13 cellular contexts compared by ENCODE assay signal in the genomic region with DNA sequence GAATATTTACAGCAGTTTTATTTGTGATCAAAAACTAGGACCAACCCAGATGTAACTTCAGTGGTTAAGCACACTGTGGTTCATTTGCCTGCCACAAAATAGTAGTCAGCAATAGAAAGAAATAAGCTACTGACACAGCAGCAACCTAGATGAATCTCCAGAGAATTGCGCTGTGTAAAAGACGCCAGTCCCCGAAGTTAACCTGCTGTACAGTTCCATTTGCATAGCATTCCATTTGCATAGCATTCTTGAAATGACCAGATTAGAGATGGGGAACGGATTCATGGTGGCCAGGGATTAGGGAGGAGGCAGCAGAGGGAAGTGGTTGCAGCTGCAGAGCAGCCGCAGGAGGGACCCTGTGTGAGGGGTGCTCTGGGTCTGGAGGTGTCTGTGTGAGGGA. TPM values are rescaled to one million over a fixed set of nuclear protein-coding genes. Genes with fewer than 3 reads are reported as not detected.
A peak's percentile ranks its signal among the peaks of the same experiment; 100 is the strongest.
DNase-seq lines count a peak whose midpoint lies in the region; ATAC-seq and TF ChIP-seq lines count a peak whose summit lies in the region.
"Had no signal": no experiment of that assay in that cellular context is flagged by ENCODE, and none has a peak within 500 bp of the region (broad histone marks: within the 10 kb centered on the region; RNA-seq: fewer than 3 reads in every experiment).

No MANE protein-coding gene starts in this region.

- H3K27ac ChIP-seq in caudate nucleus (ENCODE audit: low read depth, low read length): no peak overlapping the region
- no peak overlapping the region for H3K27ac ChIP-seq in ovary
- H3K27ac ChIP-seq: psoas muscle had no signal

- no peaks in the 10 kb centered on the region for H3K27me3 Mint-ChIP-seq in T-helper 17 cell
- H3K27me3 Mint-ChIP-seq: CD4-positive, alpha-beta T cell had no signal

- no peaks in the 10 kb centered on the region for H3K27me3 ChIP-seq in H7 (ENCODE audit: control insufficient read depth, insufficient read depth, low read length)
- no peaks in the 10 kb centered on the region for H3K27me3 ChIP-seq in ovary
- H3K27me3 ChIP-seq: dorsolateral prefrontal cortex had no signal

- peaks cover 5% of the 10 kb centered on the region for H3K36me3 Mint-ChIP-seq in T-helper 17 cell (ENCODE audit: low read depth)

- no peak for TF ChIP-seq POLR2A in ovary (IDR thresholded peaks at IDR 0.05)

- H3K36me3 ChIP-seq in H7 (replicated peaks; ENCODE audit: control insufficient read depth, insufficient read depth, low read length) (no peaks in the 10 kb centered on the region; the same call in 1 of the 2 replicates), ovary (no peaks in the 10 kb centered on the region)

- no peak for TF ChIP-seq EP300 in ovary (IDR thresholded peaks at IDR 0.05)

- no peaks in the 10 kb centered on the region for H3K4me1 ChIP-seq in ovary (ENCODE audit: insufficient read depth)
- H3K4me1 ChIP-seq: psoas muscle had no signal

- DNase-seq in T-helper 17 cell (no peak), HT-29 (ENCODE audit: low spot score) (no peak), H7 (no peak), caudate nucleus (lab: John Stamatoyannopoulos, UW) (no peak), ovary (no peak)
- DNase-seq: CD4-positive, alpha-beta T cell; dorsolateral prefrontal cortex; NCI-H2081; psoas muscle had no signal

- H3K4me3 Mint-ChIP-seq in T-helper 17 cell: no peak overlapping the region
- H3K4me3 Mint-ChIP-seq: CD4-positive, alpha-beta T cell had no signal

- no peak for TF ChIP-seq CTCF in ovary (IDR thresholded peaks at IDR 0.05)

- H3K4me3 ChIP-seq in H7 (ENCODE audit: insufficient read depth, low read depth, low read length) (no peak overlapping the region), ovary (no peak overlapping the region)
- H3K4me3 ChIP-seq: dorsolateral prefrontal cortex, lung, psoas muscle had no signal

- H3K4me1 Mint-ChIP-seq in T-helper 17 cell: peaks cover 7% of the 10 kb centered on the region

- ATAC-seq in GM18868 (IDR thresholded peaks at IDR 0.05; ENCODE audit: unreplicated experiment) (peak; percentile 84), GM21526 (IDR thresholded peaks at IDR 0.05; ENCODE audit: low FRiP score, unreplicated experiment) (peak; percentile 77), HG03045 (IDR thresholded peaks at IDR 0.05; ENCODE audit: unreplicated experiment) (peak; percentile 87), T-helper 17 cell (no peak)
- ATAC-seq: psoas muscle had no signal

- intact Hi-C loops in ovary (cut with DNase I): no loop called here

- no peaks in the 10 kb centered on the region for H3K9me3 ChIP-seq in T-helper 17 cell (ENCODE audit: control insufficient read depth, low read length, poor library complexity, severe bottlenecking)
- H3K9me3 ChIP-seq in ovary: no peaks in the 10 kb centered on the region
- H3K9me3 ChIP-seq: psoas muscle had no signal

- H3K27ac Mint-ChIP-seq in T-helper 17 cell: peak overlapping the region; percentile 88

- WGBS in ovary, 3 donors: 82 to 90% (median 89%) methylated on average over 5 of the region's 5 CpGs

RNA-seq across cellular contexts. Expression of a gene that starts 39.3 kb away (rescaled TPM):
- total RNA-seq in T-helper 17 cell: 10 to 100 TPM; 73.4 to 77.8 TPM
- not detected in 2 replicates for total RNA-seq in HT-29 (2014; rRNA removed; shearing (Covaris generic))
- total RNA-seq in H7 (2014; rRNA removed; shearing (Covaris generic)): 14.1 and 14.5 TPM in 2 replicates
- total RNA-seq in ovary: 10 to 100 TPM; 10.2 to 28.3 (median 12.3) TPM
- polyA plus RNA-seq in ovary: 10 to 100 TPM in 1 of 2 donors, 1 to 10 TPM in 1; 8.4 to 12.2 TPM

Comparison
In these comparisons a context has a peak if more than half of its experiments do, and no peak if none do; other contexts are left out.
1. RNA of a gene that starts 39.3 kb away (total RNA-seq): 73.4 to 77.8 TPM in T-helper 17 cell, 14.1 to 14.5 TPM in H7 and 10.2 to 28.3 TPM in ovary; not detected in HT-29; every median in the first group is over 10 times any median in the second.